In the genomic region with DNA sequence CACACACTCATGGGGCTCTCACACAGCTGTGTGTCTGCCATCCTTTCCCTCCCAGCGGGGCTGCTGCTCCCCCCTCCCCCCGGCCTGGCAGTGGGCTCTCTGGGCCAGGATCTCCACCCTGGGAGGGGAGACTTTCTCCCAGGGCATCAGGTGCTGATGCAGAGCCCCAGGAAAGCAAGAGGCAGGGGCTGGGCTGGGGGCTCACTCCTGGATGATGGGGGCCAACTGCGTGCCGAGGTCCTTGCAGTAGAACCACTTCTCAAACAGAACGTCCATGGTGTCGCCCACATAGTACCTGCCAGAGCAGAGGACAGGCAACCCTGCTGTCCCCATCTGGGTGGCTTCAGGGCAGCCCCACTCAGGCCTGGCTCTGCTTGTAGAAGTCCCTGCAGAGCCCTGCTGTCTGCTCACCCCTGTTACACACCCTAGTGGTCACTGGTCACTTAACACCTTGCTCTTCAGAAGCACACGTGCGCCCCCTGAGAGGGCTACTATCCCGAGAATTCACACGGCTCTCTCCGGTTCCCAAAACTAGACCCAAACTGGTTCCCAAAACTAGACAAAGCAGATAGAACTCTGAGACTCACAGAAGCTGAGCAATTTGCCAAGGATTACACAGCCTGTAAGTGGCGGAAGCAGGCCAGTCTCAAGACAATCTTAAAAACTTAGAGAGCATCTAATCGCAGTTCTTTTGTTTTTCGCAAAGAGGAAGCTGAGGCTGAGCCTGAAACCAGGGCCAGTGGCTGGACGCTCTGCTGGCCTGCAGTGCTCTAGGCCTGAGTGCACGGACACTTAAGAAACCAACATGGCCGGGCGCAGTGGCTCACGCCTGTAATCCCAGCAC, we compare ENCODE assay signal across 8 cellular contexts. TPM values are rescaled to one million over a fixed set of nuclear protein-coding genes. Genes with fewer than 3 reads are reported as not detected.
A peak's percentile ranks its signal among the peaks of the same experiment; 100 is the strongest.
DNase-seq lines count a peak whose midpoint lies in the region; ATAC-seq, FAIRE-seq and TF ChIP-seq lines count a peak whose summit lies in the region.

No MANE protein-coding gene starts in this region.

- DNase-seq in ELR (ENCODE audit: low read depth): peak; percentile 63
- DNase-seq in NCI-H82 treated with DMSO at 0.1 percent for 48 hours (lab: John Stamatoyannopoulos, UW; ENCODE audit: unreplicated experiment): peak; percentile 69
- DNase-seq in bronchial epithelial cell (ENCODE audit: low read depth): peak; percentile 36
- peak; percentile 79 for DNase-seq in medulla oblongata (ENCODE audit: extremely low spot score)
- no peak for DNase-seq in stimulated activated naive CD4-positive, alpha-beta T cell treated with Interleukin-2 at 50 U/mL for 16 hours (lab: John Stamatoyannopoulos, UW)
- DNase-seq in activated T-helper 2 cell treated with anti-CD3 and anti-CD28 coated beads, Interferon-gamma antibody, Interleukin-2, Interleukin-4, amounts not matched to agents 10 μg/mL and 5 μg/mL and 100 μg/mL, durations not matched to agents 14 hours and 24 hours and 36 hours (ENCODE audit: low spot score): no peak

- no peaks in the 10 kb centered on the region for H3K36me3 Mint-ChIP-seq in activated T-helper 2 cell treated with anti-CD3 and anti-CD28 coated beads, Interferon-gamma antibody, Interleukin-2, Interleukin-4, amounts not matched to agents 10 μg/mL and 5 μg/mL and 100 μg/mL, durations not matched to agents 14 hours and 24 hours and 36 hours (ENCODE audit: low read depth)

- intact Hi-C loops in activated T-helper 2 cell treated with anti-CD3 and anti-CD28 coated beads, Interferon-gamma antibody, Interleukin-2, Interleukin-4, amounts not matched to agents 10 μg/mL and 5 μg/mL and 100 μg/mL, durations not matched to agents 14 hours and 24 hours and 36 hours (cut with micrococcal nuclease): no loop called here

- ATAC-seq in GM18517 (IDR thresholded peaks at IDR 0.05; ENCODE audit: unreplicated experiment): no peak

- POLR2A ChIA-PET in HEK293 (lab: Yijun Ruan, JAX): no interaction called here

- H3K9me3 Mint-ChIP-seq in activated T-helper 2 cell treated with anti-CD3 and anti-CD28 coated beads, Interferon-gamma antibody, Interleukin-2, Interleukin-4, amounts not matched to agents 10 μg/mL and 5 μg/mL and 100 μg/mL, durations not matched to agents 14 hours and 24 hours and 36 hours: no peaks in the 10 kb centered on the region

- H3K27ac Mint-ChIP-seq in activated T-helper 2 cell treated with anti-CD3 and anti-CD28 coated beads, Interferon-gamma antibody, Interleukin-2, Interleukin-4, amounts not matched to agents 10 μg/mL and 5 μg/mL and 100 μg/mL, durations not matched to agents 14 hours and 24 hours and 36 hours: no peak overlapping the region

- no peak overlapping the region for H3K4me3 ChIP-seq in HEK293 (ENCODE audit: low read depth, low read length)
- H3K4me3 ChIP-seq in bronchial epithelial cell (ENCODE audit: low read depth, low read length): no peak overlapping the region

- FAIRE-seq in bronchial epithelial cell (lab: Jason Lieb, UNC): no peak

- H3K27me3 ChIP-seq in bronchial epithelial cell (ENCODE audit: control insufficient read depth, insufficient read depth, low read length): no peaks in the 10 kb centered on the region

- H3K36me3 ChIP-seq in HEK293 (ENCODE audit: control insufficient read depth in 2 of 2, insufficient read depth in 1 of 2, low read length in 2 of 2) (no peaks in the 10 kb centered on the region), bronchial epithelial cell (ENCODE audit: control insufficient read depth, insufficient read depth, low read length) (no peaks in the 10 kb centered on the region)

- no peaks in the 10 kb centered on the region for H3K9me3 ChIP-seq in HEK293 (ENCODE audit: control insufficient read depth, insufficient read depth, low read depth, low read length)

- H3K4me1 ChIP-seq in HEK293 (ENCODE audit: control insufficient read depth, insufficient read depth, low read length): no peaks in the 10 kb centered on the region

- peak; percentile 69 for TF ChIP-seq CTCF in HEK293 (tag by site-specific recombination; IDR thresholded peaks at IDR 0.05)
- peak; percentile 38 for TF ChIP-seq CTCF in bronchial epithelial cell (IDR thresholded peaks at IDR 0.05; ENCODE audit: insufficient read depth, low read length, severe bottlenecking)

- H3K27me3 Mint-ChIP-seq in activated T-helper 2 cell treated with anti-CD3 and anti-CD28 coated beads, Interferon-gamma antibody, Interleukin-2, Interleukin-4, amounts not matched to agents 10 μg/mL and 5 μg/mL and 100 μg/mL, durations not matched to agents 14 hours and 24 hours and 36 hours (ENCODE audit: low read depth): no peaks in the 10 kb centered on the region

- no peak overlapping the region for H3K4me3 Mint-ChIP-seq in activated T-helper 2 cell treated with anti-CD3 and anti-CD28 coated beads, Interferon-gamma antibody, Interleukin-2, Interleukin-4, amounts not matched to agents 10 μg/mL and 5 μg/mL and 100 μg/mL, durations not matched to agents 14 hours and 24 hours and 36 hours (ENCODE audit: low read depth)

- H3K4me1 Mint-ChIP-seq in activated T-helper 2 cell treated with anti-CD3 and anti-CD28 coated beads, Interferon-gamma antibody, Interleukin-2, Interleukin-4, amounts not matched to agents 10 μg/mL and 5 μg/mL and 100 μg/mL, durations not matched to agents 14 hours and 24 hours and 36 hours (ENCODE audit: low read depth): no peaks in the 10 kb centered on the region

- CTCF ChIA-PET in HEK293 (lab: Yijun Ruan, JAX): interaction anchor here (0.6 to 1.3 kb wide), 4 partner anchors 15 to 227 kb away, joined by 3 to 6 read pairs (median 4); no protein-coding TSS in a partner anchor

- no peak overlapping the region for H3K27ac ChIP-seq in HEK293 (ENCODE audit: extremely low read depth, low read depth, low read length)

TF ChIP-seq in HEK293, 187 proteins besides CTCF, POLR2A, EP300 and RAD21:
- TF ChIP-seq, protein P1, sequence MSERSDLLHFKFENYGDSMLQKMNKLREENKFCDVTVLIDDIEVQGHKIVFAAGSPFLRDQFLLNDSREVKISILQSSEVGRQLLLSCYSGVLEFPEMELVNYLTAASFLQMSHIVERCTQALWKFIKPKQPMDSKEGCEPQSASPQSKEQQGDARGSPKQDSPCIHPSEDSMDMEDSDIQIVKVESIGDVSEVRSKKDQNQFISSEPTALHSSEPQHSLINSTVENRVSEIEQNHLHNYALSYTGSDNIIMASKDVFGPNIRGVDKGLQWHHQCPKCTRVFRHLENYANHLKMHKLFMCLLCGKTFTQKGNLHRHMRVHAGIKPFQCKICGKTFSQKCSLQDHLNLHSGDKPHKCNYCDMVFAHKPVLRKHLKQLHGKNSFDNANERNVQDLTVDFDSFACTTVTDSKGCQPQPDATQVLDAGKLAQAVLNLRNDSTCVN (tag by site-specific recombination; optimal IDR thresholded peaks at IDR 0.05): no peak
- TF ChIP-seq ZNF121 (tag by site-specific recombination; IDR thresholded peaks at IDR 0.05): no peak
- TF ChIP-seq ZNF37A (tag by site-specific recombination; IDR thresholded peaks at IDR 0.05): no peak
TF ChIP-seq in HEK293: peak in this region for 0.

RNA-seq across cellular contexts. Expression of gene OXER1, which starts 6.6 kb away (rescaled TPM):
- total RNA-seq in bronchial epithelial cell: not detected in 2 replicates
- total RNA-seq in activated T-helper 2 cell treated with anti-CD3 and anti-CD28 coated beads, Interferon-gamma antibody, Interleukin-2, Interleukin-4, amounts not matched to agents 10 μg/mL and 5 μg/mL and 100 μg/mL, durations not matched to agents 14 hours and 24 hours and 36 hours: 1.1 and 1.3 TPM in 2 replicates

RNA-seq across cellular contexts. Expression of gene HAAO, which starts 21.9 kb away (rescaled TPM):
- total RNA-seq in bronchial epithelial cell: 0.38 TPM in 1 of 2 replicates, not detected in the other
- total RNA-seq in activated T-helper 2 cell treated with anti-CD3 and anti-CD28 coated beads, Interferon-gamma antibody, Interleukin-2, Interleukin-4, amounts not matched to agents 10 μg/mL and 5 μg/mL and 100 μg/mL, durations not matched to agents 14 hours and 24 hours and 36 hours: 5.1 and 5.8 TPM in 2 replicates

Comparison
In these comparisons a context has a peak if more than half of its experiments do, and no peak if none do; other contexts are left out.
1. DNase-seq: peak in ELR (single experiment), NCI-H82 treated with DMSO at 0.1 percent for 48 hours (single experiment), bronchial epithelial cell (single experiment) and medulla oblongata (single experiment); none in stimulated activated naive CD4-positive, alpha-beta T cell treated with Interleukin-2 at 50 U/mL for 16 hours (single experiment) and activated T-helper 2 cell treated with anti-CD3 and anti-CD28 coated beads, Interferon-gamma antibody, Interleukin-2, Interleukin-4, amounts not matched to agents 10 μg/mL and 5 μg/mL and 100 μg/mL, durations not matched to agents 14 hours and 24 hours and 36 hours (single experiment).